8 cellular contexts compared by ENCODE assay signal in genomic region chr15:22811640-22812039, GRCh38.
DNase-seq lines count a peak whose midpoint lies in the region; ATAC-seq lines count a peak whose summit lies in the region.

No MANE protein-coding gene starts in this region.

- peak; percentile 34 for DNase-seq in DMS114 treated with DMSO at 0.1 percent for 48 hours (lab: John Stamatoyannopoulos, UW; ENCODE audit: unreplicated experiment)
- DNase-seq in LoVo (ENCODE audit: low spot score) = peak; percentile 14
- peak; percentile 54 for DNase-seq in ecto neural progenitor cell (ENCODE audit: low spot score)
- DNase-seq in nucleus accumbens (lab: John Stamatoyannopoulos, UW) = peak in 47 of 56 donors; percentile 5 to 84 (median 51)
- DNase-seq in GOT3 (lab: John Stamatoyannopoulos, UW) = no peak
- DNase-seq in cerebellar nuclear complex (lab: John Stamatoyannopoulos, UW) = no peak

- no peak for ATAC-seq in GM19324 (IDR thresholded peaks at IDR 0.05; ENCODE audit: low FRiP score, unreplicated experiment)
- no peak for ATAC-seq in GM18861 (IDR thresholded peaks at IDR 0.05; ENCODE audit: unreplicated experiment)

Comparison
In these comparisons a context has a peak if more than half of its experiments do, and no peak if none do; other contexts are left out.
1. DNase-seq: peak in DMS114 treated with DMSO at 0.1 percent for 48 hours (single experiment), LoVo (single experiment), ecto neural progenitor cell (single experiment) and nucleus accumbens (47 of 56); none in GOT3 (single experiment) and cerebellar nuclear complex (0 of 2).